In genomic region chr2:64466696-64467462, GRCh38 we compare ENCODE assay signal across 18 cellular contexts.
"Had no signal": no experiment of that assay in that cellular context is flagged by ENCODE, and none has a peak within 500 bp of the region (broad histone marks: within the 10 kb centered on the region; RNA-seq: fewer than 3 reads in every experiment).

No MANE protein-coding gene starts in this region.

- FAIRE-seq: frontal cortex, islet of Langerhans, small intestine, TTC549 had no signal

- H2AFZ ChIP-seq: neural progenitor cell had no signal

- H3K4me3 ChIP-seq: heart left ventricle, neural progenitor cell, tibial nerve had no signal

- H3K9ac ChIP-seq: neural progenitor cell had no signal

- H3K36me3 ChIP-seq: heart left ventricle, neural progenitor cell, tibial nerve had no signal

- DNase-seq: activated B cell treated with CpG ODN at 0.5 μM for 24 hours; activated CD4-positive, alpha-beta T cell treated with anti-CD3 and anti-CD28 coated beads, Interleukin-2, amount 10 ng/mL, durations not matched to agents 7 days and 5 days; activated CD8-positive, alpha-beta memory T cell treated with anti-CD3 and anti-CD28 coated beads for 24 hours; activated naive CD4-positive, alpha-beta T cell treated with Interleukin-2 at 50 U/mL for 16 hours; activated naive CD8-positive, alpha-beta T cell treated with anti-CD3 and anti-CD28 coated beads, Interleukin-2, amount 50 U/mL, for 24 hours; central memory CD4-positive, alpha-beta T cell; cortex of kidney; effector CD8-positive, alpha-beta T cell; mesendoderm; small intestine had no signal

- H3K27ac Mint-ChIP-seq: activated B cell treated with CpG ODN at 0.5 μM for 24 hours; activated CD4-positive, alpha-beta T cell treated with anti-CD3 and anti-CD28 coated beads, Interleukin-2, amount 10 ng/mL, durations not matched to agents 7 days and 5 days; activated naive CD8-positive, alpha-beta T cell treated with anti-CD3 and anti-CD28 coated beads, Interleukin-2, amount 50 U/mL, for 24 hours; neural progenitor cell; stimulated activated memory B cell treated with anti-CD40 and anti-IgM and Interleukin-4, amounts not matched to agents 10 μg/mL and 1 μg/mL and 100 μg/mL, for 72 hours; T-helper 1 cell treated with Interleukin-12 subunit alpha and Interleukin-12 subunit beta and Interleukin-4 antibody, amounts not matched to agents 30 μg/mL and 1 μg/mL, for 36 hours had no signal

- H3K4me2 ChIP-seq: neural progenitor cell had no signal

- H3K9me3 Mint-ChIP-seq: activated B cell treated with CpG ODN at 0.5 μM for 24 hours; activated CD4-positive, alpha-beta T cell treated with anti-CD3 and anti-CD28 coated beads, Interleukin-2, amount 10 ng/mL, durations not matched to agents 7 days and 5 days; activated naive CD8-positive, alpha-beta T cell treated with anti-CD3 and anti-CD28 coated beads, Interleukin-2, amount 50 U/mL, for 24 hours; neural progenitor cell; stimulated activated memory B cell treated with anti-CD40 and anti-IgM and Interleukin-4, amounts not matched to agents 10 μg/mL and 1 μg/mL and 100 μg/mL, for 72 hours; T-helper 1 cell treated with Interleukin-12 subunit alpha and Interleukin-12 subunit beta and Interleukin-4 antibody, amounts not matched to agents 30 μg/mL and 1 μg/mL, for 36 hours had no signal

- ATAC-seq: activated naive CD8-positive, alpha-beta T cell treated with anti-CD3 and anti-CD28 coated beads, Interleukin-2, amount 50 U/mL, for 24 hours; stimulated activated memory B cell treated with anti-CD40 and anti-IgM and Interleukin-4, amounts not matched to agents 10 μg/mL and 1 μg/mL and 100 μg/mL, for 72 hours had no signal

- H3K27me3 ChIP-seq: heart left ventricle, neural progenitor cell, tibial nerve had no signal

- H3K36me3 Mint-ChIP-seq: neural progenitor cell; stimulated activated memory B cell treated with anti-CD40 and anti-IgM and Interleukin-4, amounts not matched to agents 10 μg/mL and 1 μg/mL and 100 μg/mL, for 72 hours had no signal

- H3K27me3 Mint-ChIP-seq: activated B cell treated with CpG ODN at 0.5 μM for 24 hours; activated naive CD8-positive, alpha-beta T cell treated with anti-CD3 and anti-CD28 coated beads, Interleukin-2, amount 50 U/mL, for 24 hours; stimulated activated memory B cell treated with anti-CD40 and anti-IgM and Interleukin-4, amounts not matched to agents 10 μg/mL and 1 μg/mL and 100 μg/mL, for 72 hours had no signal

- H3K4me1 Mint-ChIP-seq: activated B cell treated with CpG ODN at 0.5 μM for 24 hours; activated CD4-positive, alpha-beta T cell treated with anti-CD3 and anti-CD28 coated beads, Interleukin-2, amount 10 ng/mL, durations not matched to agents 7 days and 5 days; activated naive CD8-positive, alpha-beta T cell treated with anti-CD3 and anti-CD28 coated beads, Interleukin-2, amount 50 U/mL, for 24 hours; stimulated activated memory B cell treated with anti-CD40 and anti-IgM and Interleukin-4, amounts not matched to agents 10 μg/mL and 1 μg/mL and 100 μg/mL, for 72 hours had no signal

- H3K9me3 ChIP-seq: heart left ventricle, tibial nerve had no signal

- H3K4me3 Mint-ChIP-seq: activated B cell treated with CpG ODN at 0.5 μM for 24 hours; activated CD4-positive, alpha-beta T cell treated with anti-CD3 and anti-CD28 coated beads, Interleukin-2, amount 10 ng/mL, durations not matched to agents 7 days and 5 days; activated naive CD8-positive, alpha-beta T cell treated with anti-CD3 and anti-CD28 coated beads, Interleukin-2, amount 50 U/mL, for 24 hours; stimulated activated memory B cell treated with anti-CD40 and anti-IgM and Interleukin-4, amounts not matched to agents 10 μg/mL and 1 μg/mL and 100 μg/mL, for 72 hours; T-helper 1 cell treated with Interleukin-12 subunit alpha and Interleukin-12 subunit beta and Interleukin-4 antibody, amounts not matched to agents 30 μg/mL and 1 μg/mL, for 36 hours had no signal

- H3K27ac ChIP-seq: heart left ventricle, neural progenitor cell, tibial nerve had no signal
